In the genomic region with DNA sequence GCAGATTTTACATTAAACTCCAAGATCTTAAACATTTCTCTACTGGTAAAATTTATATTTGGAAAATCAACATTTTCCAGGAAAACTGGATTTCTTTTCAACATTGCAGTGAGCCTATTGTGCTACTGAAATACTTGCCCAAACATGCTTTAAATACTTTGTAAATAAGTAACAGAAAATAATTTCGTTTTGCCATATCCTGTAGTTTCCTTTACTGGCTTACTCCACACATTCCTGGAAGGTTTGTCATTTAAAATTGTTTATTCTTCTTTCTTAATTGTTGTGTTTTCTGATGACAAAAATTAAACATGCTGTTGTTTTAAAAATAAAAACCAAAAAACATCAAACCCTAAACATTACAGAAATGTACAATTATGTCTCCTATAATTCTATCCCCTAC, we compare ENCODE assay signal across 18 cellular contexts. TPM values are rescaled to one million over a fixed set of nuclear protein-coding genes. Genes with fewer than 3 reads are reported as not detected.
DNase-seq lines count a peak whose midpoint lies in the region; ATAC-seq, FAIRE-seq and TF ChIP-seq lines count a peak whose summit lies in the region.
"Had no signal": no experiment of that assay in that cellular context is flagged by ENCODE, and none has a peak within 500 bp of the region (broad histone marks: within the 10 kb centered on the region; RNA-seq: fewer than 3 reads in every experiment).

No MANE protein-coding gene starts in this region.

- FAIRE-seq in GM12892 (lab: Jason Lieb, UNC), result no peak

- peaks cover 28% of the 10 kb centered on the region for H3K4me1 ChIP-seq in RWPE2 (ENCODE audit: insufficient read depth, poor library complexity, severe bottlenecking)
- H3K4me1 ChIP-seq: BLaER1, tibial artery had no signal

- H3K9me3 ChIP-seq in RWPE2 (ENCODE audit: severe bottlenecking), result no peaks in the 10 kb centered on the region
- H3K9me3 ChIP-seq: BLaER1, esophagus squamous epithelium, tibial artery had no signal

- H3K27ac ChIP-seq in RWPE2 (ENCODE audit: poor library complexity, severe bottlenecking), result peak overlapping the region; percentile 75
- H3K27ac ChIP-seq: BLaER1, esophagus squamous epithelium, tibial artery had no signal

- in situ Hi-C loops in GM13976 (cut with MboI; ENCODE audit: low sequenced_read_pairs, unreplicated experiment), result loop anchor here (25.0 kb wide), 1 partner anchor 100 kb away; no protein-coding TSS in a partner anchor

- peak; percentile 93 for ATAC-seq in RWPE2 (ENCODE audit: low read depth)
- no peak for ATAC-seq in GM21423 (IDR thresholded peaks at IDR 0.05; ENCODE audit: unreplicated experiment)
- ATAC-seq: left ventricle myocardium superior had no signal

- H3K4me3 ChIP-seq in RWPE2 (ENCODE audit: severe bottlenecking), result no peak overlapping the region
- no peak overlapping the region for H3K4me3 ChIP-seq in epithelial cell of esophagus (ENCODE audit: low read length)
- H3K4me3 ChIP-seq: BLaER1, esophagus squamous epithelium, skin epidermis, tibial artery had no signal

- no peak for TF ChIP-seq POLR2A in GM12892 (IDR thresholded peaks at IDR 0.05; ENCODE audit: low read depth, low read length)

- no peaks in the 10 kb centered on the region for H3K27me3 ChIP-seq in RWPE2 (ENCODE audit: insufficient read depth, poor library complexity, severe bottlenecking)
- H3K27me3 ChIP-seq: BLaER1, esophagus squamous epithelium, tibial artery had no signal

- TF ChIP-seq CTCF in RWPE2 (IDR thresholded peaks at IDR 0.05; ENCODE audit: poor library complexity, severe bottlenecking) (no peak), epithelial cell of esophagus (IDR thresholded peaks at IDR 0.05; ENCODE audit: insufficient read depth, low read depth, low read length, missing control alignments) (no peak), GM13976 (IDR thresholded peaks at IDR 0.05; ENCODE audit: borderline replicate concordance, control extremely low read depth, extremely low read depth, insufficient read depth, missing control alignments) (no peak)

- peak; percentile 77 for DNase-seq in ELR (ENCODE audit: low read depth)
- no peak for DNase-seq in RWPE2 (ENCODE audit: low spot score)
- peak; percentile 71 for DNase-seq in epithelial cell of esophagus (ENCODE audit: low read depth)
- DNase-seq in kidney tubule cell (ENCODE audit: low spot score), result peak; percentile 67
- DNase-seq in GM13976 (ENCODE audit: low spot score), result no peak
- DNase-seq in GM12892 (ENCODE audit: insufficient read length), result no peak
- DNase-seq in pons (ENCODE audit: low spot score), result no peak
- DNase-seq: activated CD4-positive, CD25-positive, alpha-beta regulatory T cell; aorta; dermis blood vessel endothelial cell; esophagus squamous epithelium; left ventricle myocardium superior; NCI-H1092; occipital lobe; tibial artery had no signal

- peaks cover 50% of the 10 kb centered on the region for H3K36me3 ChIP-seq in RWPE2 (ENCODE audit: low read depth)

RNA-seq across cellular contexts. Expression of a gene that starts 22.0 kb away (rescaled TPM):
- 20.9 TPM for polyA plus RNA-seq in GM12892 (2012; ENCODE audit: missing spikeins)

RNA-seq across cellular contexts. Expression of a gene that starts 22.5 kb away (rescaled TPM):
- 35.5 TPM for polyA plus RNA-seq in GM12892 (2012; ENCODE audit: missing spikeins)

RNA-seq across cellular contexts. Expression of a gene that starts 40.5 kb away (rescaled TPM):
- 0.70 TPM for polyA plus RNA-seq in GM12892 (2012; ENCODE audit: missing spikeins)

Comparison
In these comparisons a context has a peak if more than half of its experiments do, and no peak if none do; other contexts are left out.
1. DNase-seq: peak in ELR (single experiment), epithelial cell of esophagus (single experiment) and kidney tubule cell (single experiment); none in RWPE2 (single experiment), GM13976 (single experiment), GM12892 (single experiment) and pons (single experiment).